In genomic region chr3:25663324-25664065, GRCh38 we compare ENCODE assay signal across 8 cellular contexts. TPM values are rescaled to one million over a fixed set of nuclear protein-coding genes. Genes with fewer than 3 reads are reported as not detected.
DNase-seq lines count a peak whose midpoint lies in the region; ATAC-seq, FAIRE-seq and TF ChIP-seq lines count a peak whose summit lies in the region.

No MANE protein-coding gene starts in this region.

- peak overlapping the region; percentile 99 for H3K4me3 Mint-ChIP-seq in MCF 10A (ENCODE audit: unreplicated experiment)
- H3K4me3 Mint-ChIP-seq in stimulated activated naive CD8-positive, alpha-beta T cell treated with anti-CD3 and anti-CD28 coated beads, Interleukin-15, amount 100 ng/mL, for 72 hours, result peak overlapping the region; percentile 77 to 96

- DNase-seq in GM06990 (ENCODE audit: extremely low read depth, insufficient read length) (peak; percentile 35), SHP77 (lab: John Stamatoyannopoulos, UW) (peak; percentile 12 to 24), MCF 10A (ENCODE audit: unreplicated experiment) (peak; percentile 41), left colon (peak in 1 of 2 donors; percentile 16), D721Med (ENCODE audit: insufficient read length, low spot score) (no peak)
- peak in 1 of 2 donors; percentile 38 for DNase-seq in stimulated activated naive CD8-positive, alpha-beta T cell treated with anti-CD3 and anti-CD28 coated beads, Interleukin-15, amount 100 ng/mL, for 72 hours

- intact Hi-C loops in MCF 10A (cut with micrococcal nuclease), result loop anchor here (2.0 to 5.0 kb wide), 4 partner anchors 119 to 299 kb away; partner anchors contain the start of gene NGLY1
- intact Hi-C loops in left colon (cut with DNase I, micrococcal nuclease), result loop anchor here in 1 of 2 donors (5.0 kb wide), 1 partner anchor 119 kb away; the partner anchor contains the start of gene NGLY1

- no peaks in the 10 kb centered on the region for H3K27me3 Mint-ChIP-seq in MCF 10A (ENCODE audit: insufficient read depth, unreplicated experiment)
- no peaks in the 10 kb centered on the region for H3K27me3 Mint-ChIP-seq in stimulated activated naive CD8-positive, alpha-beta T cell treated with anti-CD3 and anti-CD28 coated beads, Interleukin-15, amount 100 ng/mL, for 72 hours

- H3K27ac ChIP-seq in HUES48 (ENCODE audit: low read depth, low read length), result peak overlapping the region; percentile 95

- CTCF ChIA-PET in MCF 10A (lab: Yijun Ruan, JAX), result interaction anchor here (1.5 to 7.3 kb wide), 2 partner anchors 15 to 299 kb away, joined by 6 to 57 read pairs; no protein-coding TSS in a partner anchor

- H3K36me3 Mint-ChIP-seq in MCF 10A (ENCODE audit: insufficient read depth, unreplicated experiment), result no peaks in the 10 kb centered on the region

- H3K27ac Mint-ChIP-seq in MCF 10A (ENCODE audit: low read depth, unreplicated experiment), result peak overlapping the region; percentile 96
- peak overlapping the region; percentile 87 to 97 for H3K27ac Mint-ChIP-seq in stimulated activated naive CD8-positive, alpha-beta T cell treated with anti-CD3 and anti-CD28 coated beads, Interleukin-15, amount 100 ng/mL, for 72 hours

- H3K9ac ChIP-seq in HUES48 (ENCODE audit: low read depth, low read length), result peak overlapping the region; percentile 92

- no peaks in the 10 kb centered on the region for H3K9me3 Mint-ChIP-seq in MCF 10A (ENCODE audit: unreplicated experiment)
- no peaks in the 10 kb centered on the region for H3K9me3 Mint-ChIP-seq in stimulated activated naive CD8-positive, alpha-beta T cell treated with anti-CD3 and anti-CD28 coated beads, Interleukin-15, amount 100 ng/mL, for 72 hours

- FAIRE-seq in D721Med (lab: Jason Lieb, UNC), result no peak

- H3K4me1 Mint-ChIP-seq in MCF 10A (ENCODE audit: insufficient read depth, unreplicated experiment), result peaks cover 28% of the 10 kb centered on the region
- H3K4me1 Mint-ChIP-seq in stimulated activated naive CD8-positive, alpha-beta T cell treated with anti-CD3 and anti-CD28 coated beads, Interleukin-15, amount 100 ng/mL, for 72 hours, result peaks cover 55% of the 10 kb centered on the region

- TF ChIP-seq CTCF in GM06990 (IDR thresholded peaks at IDR 0.05; ENCODE audit: insufficient read depth, low read length, poor library complexity, severe bottlenecking) (no peak), MCF 10A (IDR thresholded peaks at IDR 0.05; ENCODE audit: unreplicated experiment) (no peak), D721Med (IDR thresholded peaks at IDR 0.05; ENCODE audit: insufficient read depth, missing control alignments) (no peak)

- H3K4me1 ChIP-seq in HUES48 (ENCODE audit: control insufficient read depth, insufficient read depth, low read length), result peaks cover 33% of the 10 kb centered on the region

- ATAC-seq in GM21447 (IDR thresholded peaks at IDR 0.05; ENCODE audit: unreplicated experiment), result peak; percentile 27
- peak; percentile 4 for ATAC-seq in left colon
- ATAC-seq in stimulated activated naive CD8-positive, alpha-beta T cell treated with anti-CD3 and anti-CD28 coated beads, Interleukin-15, amount 100 ng/mL, for 72 hours, result peak; percentile 42

- POLR2A ChIA-PET in MCF 10A (lab: Yijun Ruan, JAX), result interaction anchor here (0.6 to 5.2 kb wide), 7 partner anchors 9 to 455 kb away, joined by 3 to 41 read pairs (median 3); partner anchors contain the start of gene NGLY1

- peak overlapping the region; percentile 73 for H3K4me3 ChIP-seq in GM06990 (replicated peaks; ENCODE audit: low read depth, low read length)
- peak overlapping the region; percentile 94 for H3K4me3 ChIP-seq in HUES48 (ENCODE audit: low read depth, low read length)

- H3K36me3 ChIP-seq in GM06990 (ENCODE audit: control insufficient read depth, insufficient read depth, low read length) (no peaks in the 10 kb centered on the region), HUES48 (ENCODE audit: control insufficient read depth, insufficient read depth, low read length) (no peaks in the 10 kb centered on the region)

- H3K9me3 ChIP-seq in HUES48 (ENCODE audit: control insufficient read depth, insufficient read depth, low read length), result no peaks in the 10 kb centered on the region

- H3K27me3 ChIP-seq in GM06990 (replicated peaks; ENCODE audit: control insufficient read depth, insufficient read depth, low read length) (no peaks in the 10 kb centered on the region), HUES48 (ENCODE audit: control insufficient read depth, insufficient read depth, low read length) (no peaks in the 10 kb centered on the region)

- no TSS peak for BruUV-seq in MCF 10A (replicated peaks; lab: Mats Ljungman, UMichigan)

RNA-seq across cellular contexts. Expression of gene TOP2B, which starts 1.2 kb away (rescaled TPM):
- total RNA-seq in MCF 10A (2022) (77.8 and 88.7 TPM in 2 replicates), left colon (10 to 100 TPM; 78.1 to 84.1 TPM)
